Comparison of ENCODE assay signal across 1 cellular context in genomic region chr14:77044776-77045569, GRCh38.
TF ChIP-seq lines count a peak whose summit lies in the region.

No MANE protein-coding gene starts in this region.

TF ChIP-seq in HEK293, 187 proteins besides CTCF, POLR2A, EP300 and RAD21 (continued from another document):
- TF ChIP-seq, protein P1, sequence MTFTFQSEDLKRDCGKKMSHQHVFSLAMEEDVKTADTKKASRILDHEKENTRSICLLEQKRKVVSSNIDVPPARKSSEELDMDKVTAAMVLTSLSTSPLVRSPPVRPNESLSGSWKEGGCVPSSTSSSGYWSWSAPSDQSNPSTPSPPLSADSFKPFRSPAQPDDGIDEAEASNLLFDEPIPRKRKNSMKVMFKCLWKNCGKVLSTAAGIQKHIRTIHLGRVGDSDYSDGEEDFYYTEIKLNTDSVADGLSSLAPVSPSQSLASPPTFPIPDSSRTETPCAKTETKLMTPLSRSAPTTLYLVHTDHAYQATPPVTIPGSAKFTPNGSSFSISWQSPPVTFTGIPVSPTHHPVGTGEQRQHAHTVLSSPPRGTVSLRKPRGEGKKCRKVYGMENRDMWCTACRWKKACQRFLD (tag by site-specific recombination; IDR thresholded peaks at IDR 0.05): no peak
- no peak for TF ChIP-seq ZNF239 (tag by site-specific recombination; IDR thresholded peaks at IDR 0.05)
- no peak for TF ChIP-seq ZNF121 (tag by site-specific recombination; IDR thresholded peaks at IDR 0.05)
TF ChIP-seq in HEK293: peak in this region for 2.
